ENCODE assay signal across 9 cellular contexts in the genomic region with DNA sequence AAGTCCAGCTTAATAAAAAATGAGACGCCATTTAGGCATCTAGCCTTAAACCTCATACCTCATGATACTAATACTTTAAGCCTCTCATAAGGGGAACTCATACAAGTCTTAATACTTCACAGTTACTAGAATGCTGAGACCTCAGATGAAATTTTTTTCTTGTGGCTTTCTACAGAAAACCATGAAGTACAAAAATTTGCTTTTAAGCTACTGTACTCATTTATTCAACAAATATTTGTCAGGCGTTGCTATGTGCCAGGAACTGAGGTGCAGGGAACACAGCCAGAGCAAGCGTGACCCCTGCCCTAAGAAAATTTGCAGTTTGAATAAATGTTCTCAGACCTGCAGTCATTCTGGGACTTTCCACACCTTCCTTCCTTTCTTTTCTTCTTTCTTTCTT.
DNase-seq lines count a peak whose midpoint lies in the region; ATAC-seq and TF ChIP-seq lines count a peak whose summit lies in the region.
"Had no signal": no experiment of that assay in that cellular context is flagged by ENCODE, and none has a peak within 500 bp of the region (broad histone marks: within the 10 kb centered on the region; RNA-seq: fewer than 3 reads in every experiment).

No MANE protein-coding gene starts in this region.

- H3K4me3 Mint-ChIP-seq in stimulated activated memory B cell treated with anti-CD40 and anti-IgM and Interleukin-4, amounts not matched to agents 10 μg/mL and 1 μg/mL and 100 μg/mL, for 72 hours: peak overlapping the region; percentile 39

- no peak overlapping the region for H3K4me3 ChIP-seq in ovary
- H3K4me3 ChIP-seq: A549 had no signal

- no peaks in the 10 kb centered on the region for H3K9me3 ChIP-seq in ovary
- H3K9me3 ChIP-seq: A549 had no signal

- ATAC-seq in HG03175 (IDR thresholded peaks at IDR 0.05; ENCODE audit: unreplicated experiment) (peak; percentile 55), esophagus mucosa (no peak)
- ATAC-seq in stimulated activated memory B cell treated with anti-CD40 and anti-IgM and Interleukin-4, amounts not matched to agents 10 μg/mL and 1 μg/mL and 100 μg/mL, for 72 hours: peak; percentile 83
- ATAC-seq: A549 had no signal

- no peak for TF ChIP-seq EP300 in ovary (IDR thresholded peaks at IDR 0.05)

- H3K36me3 ChIP-seq in ovary: no peaks in the 10 kb centered on the region

- H3K27me3 Mint-ChIP-seq in stimulated activated memory B cell treated with anti-CD40 and anti-IgM and Interleukin-4, amounts not matched to agents 10 μg/mL and 1 μg/mL and 100 μg/mL, for 72 hours: no peaks in the 10 kb centered on the region

- TF ChIP-seq CTCF in ovary (IDR thresholded peaks at IDR 0.05): no peak

- peak overlapping the region; percentile 80 for H3K27ac Mint-ChIP-seq in stimulated activated memory B cell treated with anti-CD40 and anti-IgM and Interleukin-4, amounts not matched to agents 10 μg/mL and 1 μg/mL and 100 μg/mL, for 72 hours

- H3K36me3 Mint-ChIP-seq in stimulated activated memory B cell treated with anti-CD40 and anti-IgM and Interleukin-4, amounts not matched to agents 10 μg/mL and 1 μg/mL and 100 μg/mL, for 72 hours: peaks cover 21% of the 10 kb centered on the region

- H3K27me3 ChIP-seq in ovary: no peaks in the 10 kb centered on the region

- intact Hi-C loops in ovary (cut with DNase I): no loop called here

- 64 to 71% (median 64%) methylated on average over 3 of the region's 3 CpGs for WGBS in ovary, 3 donors

- DNase-seq in activated CD4-positive, CD25-positive, alpha-beta regulatory T cell treated with anti-CD3 and anti-CD28 coated beads, Interleukin-2, amount 50 U/mL, for 16 hours (ENCODE audit: low read depth, low spot score): peak; percentile 8
- DNase-seq in activated CD4-positive, CD25-positive, alpha-beta regulatory T cell treated with anti-CD3 and anti-CD28 coated beads, Interleukin-2, amount 50 U/mL, for 72 hours: no peak
- peak; percentile 9 for DNase-seq in amniotic epithelial cell (ENCODE audit: low read depth)
- DNase-seq in ovary: no peak
- DNase-seq in NCI-H2081 (lab: John Stamatoyannopoulos, UW): no peak

- H3K9me3 Mint-ChIP-seq in stimulated activated memory B cell treated with anti-CD40 and anti-IgM and Interleukin-4, amounts not matched to agents 10 μg/mL and 1 μg/mL and 100 μg/mL, for 72 hours: peaks cover 10% of the 10 kb centered on the region

- H3K4me1 ChIP-seq in ovary (ENCODE audit: insufficient read depth): no peaks in the 10 kb centered on the region
- H3K4me1 ChIP-seq: A549 had no signal

- H3K4me1 Mint-ChIP-seq in stimulated activated memory B cell treated with anti-CD40 and anti-IgM and Interleukin-4, amounts not matched to agents 10 μg/mL and 1 μg/mL and 100 μg/mL, for 72 hours: peaks cover 63% of the 10 kb centered on the region

- no peak overlapping the region for H3K27ac ChIP-seq in ovary
- H3K27ac ChIP-seq: A549 had no signal

- TF ChIP-seq POLR2A in ovary (IDR thresholded peaks at IDR 0.05): no peak

Comparison
In these comparisons a context has a peak if more than half of its experiments do, and no peak if none do; other contexts are left out.
1. DNase-seq: peak in activated CD4-positive, CD25-positive, alpha-beta regulatory T cell treated with anti-CD3 and anti-CD28 coated beads, Interleukin-2, amount 50 U/mL, for 16 hours (single experiment) and amniotic epithelial cell (single experiment); none in activated CD4-positive, CD25-positive, alpha-beta regulatory T cell treated with anti-CD3 and anti-CD28 coated beads, Interleukin-2, amount 50 U/mL, for 72 hours (single experiment), ovary (0 of 5) and NCI-H2081 (0 of 2).